Comparison of ENCODE assay signal across 1 cellular context in the genomic region with DNA sequence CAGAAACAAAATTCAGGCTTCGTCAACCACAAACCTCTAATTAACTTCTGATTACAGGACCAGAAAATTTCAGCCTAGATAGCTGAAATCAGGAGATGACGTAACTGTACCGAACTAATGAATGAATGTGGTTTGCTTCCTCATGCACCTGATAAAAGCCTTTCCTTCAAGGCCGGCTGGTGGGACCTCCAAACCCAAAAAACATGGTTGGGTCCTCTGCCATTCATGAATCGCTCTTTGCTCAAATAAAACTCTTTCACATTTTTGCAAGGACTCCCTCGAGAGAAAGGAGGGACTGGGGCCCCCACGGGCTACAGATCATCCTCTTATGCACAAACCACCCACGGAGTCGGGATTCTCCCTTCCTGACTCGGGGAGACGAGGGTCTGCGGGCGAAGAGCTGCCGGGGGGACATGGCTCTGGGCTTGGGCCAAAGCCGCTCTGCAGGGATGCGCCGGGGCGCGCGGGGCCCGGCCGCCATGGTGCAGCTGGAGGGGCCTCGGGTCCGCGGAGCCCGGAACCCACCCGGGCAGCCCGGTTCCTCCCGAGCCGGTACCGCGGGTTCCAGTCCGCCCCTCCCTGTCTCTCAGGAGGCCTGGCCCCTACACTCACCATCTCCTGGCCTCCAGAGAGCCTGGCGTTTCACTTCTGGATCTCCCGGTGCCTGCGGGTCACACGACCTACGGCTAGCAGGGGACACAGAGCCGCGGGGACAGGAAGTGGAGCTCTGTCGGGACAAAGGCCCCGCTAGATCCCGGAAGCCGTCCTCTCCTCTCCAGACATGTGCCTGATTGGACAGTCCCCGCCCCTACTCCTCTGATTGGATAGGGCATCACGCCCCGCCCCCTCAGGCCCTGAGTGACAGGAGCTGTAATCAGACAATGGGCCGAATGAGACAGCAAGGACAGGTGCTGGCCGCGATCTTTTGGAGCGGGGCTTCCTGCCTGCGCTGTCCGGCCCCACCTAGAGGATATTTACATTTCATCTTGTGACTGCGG.
TF ChIP-seq lines count a peak whose summit lies in the region.

ZNF195 (minus strand) TSS at position 721 of the 998 bp plus-strand sequence; CDS start at position 615, 106 bp downstream.

TF ChIP-seq in K562, 482 proteins besides CTCF, POLR2A, EP300 and RAD21 (continued from another document and continues in another):
- TF ChIP-seq ZNF407 (IDR thresholded peaks at IDR 0.05; ENCODE audit: low read depth) (no peak), TOE1 (IDR thresholded peaks at IDR 0.05; ENCODE audit: borderline replicate concordance) (peak; percentile 68), TOE1 (CRISPR knock-in tag; IDR thresholded peaks at IDR 0.05; ENCODE audit: borderline replicate concordance, low read depth) (peak; percentile 48; the same call in 1 of the 2 replicates), SLC30A9 (CRISPR knock-in tag; IDR thresholded peaks at IDR 0.05) (no peak), NR4A1 (CRISPR knock-in tag; IDR thresholded peaks at IDR 0.05) (no peak), NR4A1 (tag; IDR thresholded peaks at IDR 0.05) (no peak), XRCC5 (IDR thresholded peaks at IDR 0.05; ENCODE audit: low read depth, low read length) (peak; percentile 85; the same call in 1 of the 2 replicates), PHF21A (IDR thresholded peaks at IDR 0.05; ENCODE audit: borderline replicate concordance, low read depth) (peak; percentile 56; the same call in 1 of the 2 replicates), MCM5 (IDR thresholded peaks at IDR 0.05; ENCODE audit: low read depth) (no peak), ZNF282 (CRISPR knock-in tag; IDR thresholded peaks at IDR 0.05) (no peak), ZNF707 (CRISPR knock-in tag; conservative IDR thresholded peaks at IDR 0.05) (no peak), SPI1 (IDR thresholded peaks at IDR 0.05; ENCODE audit: borderline replicate concordance, low read depth, low read length) (peak; percentile 37; the same call in 1 of the 2 replicates), TFE3 (CRISPR knock-in tag; IDR thresholded peaks at IDR 0.05) (no peak), CBFA2T2 (conservative IDR thresholded peaks at IDR 0.05) (no peak), YBX1 (IDR thresholded peaks at IDR 0.05) (no peak), MAFG (tag; conservative IDR thresholded peaks at IDR 0.05) (no peak), ZNF655 (CRISPR knock-in tag; IDR thresholded peaks at IDR 0.05) (no peak), BRD9 (IDR thresholded peaks at IDR 0.05; ENCODE audit: low read depth, partially characterized antibody) (no peak), ZBTB34 (CRISPR knock-in tag; IDR thresholded peaks at IDR 0.05) (no peak), XRCC4 (IDR thresholded peaks at IDR 0.05; ENCODE audit: extremely low read depth, insufficient read depth, insufficient read length) (no peak), SMARCE1 (IDR thresholded peaks at IDR 0.05) (0 out of 2 replicates have a peak, but pooled peaks have one; percentile 24), E2F8 (IDR thresholded peaks at IDR 0.05; ENCODE audit: low read depth, partially characterized antibody) (peak; percentile 82), MCM3 (IDR thresholded peaks at IDR 0.05) (no peak), MLX (CRISPR knock-in tag; conservative IDR thresholded peaks at IDR 0.05) (no peak), RBBP5 (IDR thresholded peaks at IDR 0.05; ENCODE audit: borderline replicate concordance, insufficient read depth, low read length, poor library complexity, severe bottlenecking) (peak; percentile 95), NR1H2 (CRISPR knock-in tag; IDR thresholded peaks at IDR 0.05) (no peak), DNMT1 (IDR thresholded peaks at IDR 0.05) (no peak), FOXM1 (IDR thresholded peaks at IDR 0.05; ENCODE audit: low read depth) (no peak), FOXM1 (CRISPR knock-in tag; IDR thresholded peaks at IDR 0.05; ENCODE audit: low read depth) (0 out of 2 replicates have a peak, but pooled peaks have one; percentile 38), ILK (tag; IDR thresholded peaks at IDR 0.05; ENCODE audit: borderline replicate concordance, low read depth) (no peak)
- TF ChIP-seq, protein P1, sequence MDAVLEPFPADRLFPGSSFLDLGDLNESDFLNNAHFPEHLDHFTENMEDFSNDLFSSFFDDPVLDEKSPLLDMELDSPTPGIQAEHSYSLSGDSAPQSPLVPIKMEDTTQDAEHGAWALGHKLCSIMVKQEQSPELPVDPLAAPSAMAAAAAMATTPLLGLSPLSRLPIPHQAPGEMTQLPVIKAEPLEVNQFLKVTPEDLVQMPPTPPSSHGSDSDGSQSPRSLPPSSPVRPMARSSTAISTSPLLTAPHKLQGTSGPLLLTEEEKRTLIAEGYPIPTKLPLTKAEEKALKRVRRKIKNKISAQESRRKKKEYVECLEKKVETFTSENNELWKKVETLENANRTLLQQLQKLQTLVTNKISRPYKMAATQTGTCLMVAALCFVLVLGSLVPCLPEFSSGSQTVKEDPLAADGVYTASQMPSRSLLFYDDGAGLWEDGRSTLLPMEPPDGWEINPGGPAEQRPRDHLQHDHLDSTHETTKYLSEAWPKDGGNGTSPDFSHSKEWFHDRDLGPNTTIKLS (IDR thresholded peaks at IDR 0.05; ENCODE audit: borderline replicate concordance, low read depth), result peak; percentile 55; the same call in 1 of the 2 replicates
- TF ChIP-seq, protein P2, sequence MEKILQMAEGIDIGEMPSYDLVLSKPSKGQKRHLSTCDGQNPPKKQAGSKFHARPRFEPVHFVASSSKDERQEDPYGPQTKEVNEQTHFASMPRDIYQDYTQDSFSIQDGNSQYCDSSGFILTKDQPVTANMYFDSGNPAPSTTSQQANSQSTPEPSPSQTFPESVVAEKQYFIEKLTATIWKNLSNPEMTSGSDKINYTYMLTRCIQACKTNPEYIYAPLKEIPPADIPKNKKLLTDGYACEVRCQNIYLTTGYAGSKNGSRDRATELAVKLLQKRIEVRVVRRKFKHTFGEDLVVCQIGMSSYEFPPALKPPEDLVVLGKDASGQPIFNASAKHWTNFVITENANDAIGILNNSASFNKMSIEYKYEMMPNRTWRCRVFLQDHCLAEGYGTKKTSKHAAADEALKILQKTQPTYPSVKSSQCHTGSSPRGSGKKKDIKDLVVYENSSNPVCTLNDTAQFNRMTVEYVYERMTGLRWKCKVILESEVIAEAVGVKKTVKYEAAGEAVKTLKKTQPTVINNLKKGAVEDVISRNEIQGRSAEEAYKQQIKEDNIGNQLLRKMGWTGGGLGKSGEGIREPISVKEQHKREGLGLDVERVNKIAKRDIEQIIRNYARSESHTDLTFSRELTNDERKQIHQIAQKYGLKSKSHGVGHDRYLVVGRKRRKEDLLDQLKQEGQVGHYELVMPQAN (IDR thresholded peaks at IDR 0.05; ENCODE audit: borderline replicate concordance), result peak; percentile 89
